ENCODE assay signal across 1 cellular context in the genomic region with DNA sequence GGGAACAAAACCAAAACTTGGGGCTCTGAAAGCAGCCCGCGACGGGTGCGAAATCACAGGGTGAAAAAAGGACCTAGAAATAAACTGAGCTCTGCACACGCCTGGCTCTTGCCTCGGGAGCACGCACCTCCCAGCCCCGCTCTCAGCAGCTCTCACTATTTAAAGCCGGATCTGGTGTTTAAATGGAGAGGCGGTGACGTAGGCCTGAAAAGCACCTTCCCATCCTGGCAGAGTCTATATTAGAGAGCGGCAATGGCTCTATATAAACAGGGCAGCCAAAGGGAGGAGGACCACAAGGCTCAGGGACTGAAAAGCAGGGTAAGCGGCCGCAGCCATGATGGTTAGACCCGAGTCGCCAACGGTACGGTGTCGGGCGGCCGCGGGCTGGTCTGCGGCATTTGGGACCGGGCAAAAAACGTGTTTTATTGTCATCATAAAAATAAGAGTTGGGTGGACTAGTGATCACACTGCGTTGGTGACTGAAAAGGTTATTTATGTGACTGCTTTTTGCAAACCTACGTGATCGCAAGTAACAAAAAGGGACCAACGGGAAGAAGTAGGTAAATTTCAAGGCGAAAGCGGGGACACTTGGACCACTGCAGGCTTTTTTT.
A peak's percentile ranks its signal among the peaks of the same experiment; 100 is the strongest.
TF ChIP-seq lines count a peak whose summit lies in the region.

No MANE protein-coding gene starts in this region.

TF ChIP-seq in HepG2, 621 proteins besides CTCF, POLR2A, EP300 and RAD21 (continued from another document and continues in another):
- TF ChIP-seq, protein P1, sequence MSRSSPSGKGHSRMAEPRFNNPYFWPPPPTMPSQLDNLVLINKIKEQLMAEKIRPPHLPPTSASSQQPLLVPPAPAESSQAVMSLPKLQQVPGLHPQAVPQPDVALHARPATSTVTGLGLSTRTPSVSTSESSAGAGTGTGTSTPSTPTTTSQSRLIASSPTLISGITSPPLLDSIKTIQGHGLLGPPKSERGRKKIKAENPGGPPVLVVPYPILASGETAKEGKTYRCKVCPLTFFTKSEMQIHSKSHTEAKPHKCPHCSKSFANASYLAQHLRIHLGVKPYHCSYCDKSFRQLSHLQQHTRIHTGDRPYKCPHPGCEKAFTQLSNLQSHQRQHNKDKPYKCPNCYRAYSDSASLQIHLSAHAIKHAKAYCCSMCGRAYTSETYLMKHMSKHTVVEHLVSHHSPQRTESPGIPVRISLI (CRISPR knock-in tag; IDR thresholded peaks at IDR 0.05; ENCODE audit: borderline replicate concordance): no peak
- TF ChIP-seq HES4 (CRISPR knock-in tag; IDR thresholded peaks at IDR 0.05; ENCODE audit: borderline replicate concordance) (peak; percentile 65; the same call in 1 of the 2 replicates), ZNF670 (CRISPR knock-in tag; IDR thresholded peaks at IDR 0.05; ENCODE audit: borderline replicate concordance) (peak; percentile 41; the same call in 1 of the 2 replicates), ZSCAN25 (CRISPR knock-in tag; IDR thresholded peaks at IDR 0.05) (peak; percentile 35), ZNF766 (CRISPR knock-in tag; IDR thresholded peaks at IDR 0.05; ENCODE audit: borderline replicate concordance) (peak; percentile 73), AKAP8 (CRISPR knock-in tag; IDR thresholded peaks at IDR 0.05) (peak; percentile 97), ZNF543 (CRISPR knock-in tag; IDR thresholded peaks at IDR 0.05) (peak; percentile 33; the same call in 1 of the 2 replicates), ZKSCAN5 (CRISPR knock-in tag; IDR thresholded peaks at IDR 0.05) (no peak), ZNF501 (CRISPR knock-in tag; IDR thresholded peaks at IDR 0.05) (peak; percentile 77; the same call in 1 of the 2 replicates), SMYD3 (CRISPR knock-in tag; IDR thresholded peaks at IDR 0.05) (no peak), HHEX (CRISPR knock-in tag; IDR thresholded peaks at IDR 0.05) (no peak), SATB2 (CRISPR knock-in tag; IDR thresholded peaks at IDR 0.05) (no peak), FOXC1 (CRISPR knock-in tag; IDR thresholded peaks at IDR 0.05; ENCODE audit: borderline replicate concordance) (peak; percentile 70), RELA (CRISPR knock-in tag; IDR thresholded peaks at IDR 0.05) (no peak), LCORL (IDR thresholded peaks at IDR 0.05) (no peak), LCORL (CRISPR knock-in tag; IDR thresholded peaks at IDR 0.05) (peak; percentile 61; the same call in 1 of the 2 replicates), MIER2 (CRISPR knock-in tag; IDR thresholded peaks at IDR 0.05) (0 out of 2 replicates have a peak, but pooled peaks have one; percentile 37), ZFX (CRISPR knock-in tag; IDR thresholded peaks at IDR 0.05; ENCODE audit: low read depth) (peak; percentile 72)
- TF ChIP-seq, protein P2, sequence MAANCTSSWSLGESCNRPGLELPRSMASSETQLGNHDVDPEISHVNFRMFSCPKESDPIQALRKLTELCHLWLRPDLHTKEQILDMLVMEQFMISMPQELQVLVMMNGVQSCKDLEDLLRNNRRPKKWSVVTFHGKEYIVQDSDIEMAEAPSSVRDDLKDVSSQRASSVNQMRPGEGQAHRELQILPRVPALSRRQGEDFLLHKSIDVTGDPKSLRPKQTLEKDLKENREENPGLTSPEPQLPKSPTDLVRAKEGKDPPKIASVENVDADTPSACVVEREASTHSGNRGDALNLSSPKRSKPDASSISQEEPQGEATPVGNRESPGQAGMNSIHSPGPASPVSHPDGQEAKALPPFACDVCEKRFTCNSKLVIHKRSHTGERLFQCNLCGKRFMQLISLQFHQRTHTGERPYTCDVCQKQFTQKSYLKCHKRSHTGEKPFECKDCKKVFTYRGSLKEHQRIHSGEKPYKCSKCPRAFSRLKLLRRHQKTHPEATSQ (CRISPR knock-in tag; IDR thresholded peaks at IDR 0.05; ENCODE audit: borderline replicate concordance): peak; percentile 79; the same call in 1 of the 2 replicates
- TF ChIP-seq, protein P3, sequence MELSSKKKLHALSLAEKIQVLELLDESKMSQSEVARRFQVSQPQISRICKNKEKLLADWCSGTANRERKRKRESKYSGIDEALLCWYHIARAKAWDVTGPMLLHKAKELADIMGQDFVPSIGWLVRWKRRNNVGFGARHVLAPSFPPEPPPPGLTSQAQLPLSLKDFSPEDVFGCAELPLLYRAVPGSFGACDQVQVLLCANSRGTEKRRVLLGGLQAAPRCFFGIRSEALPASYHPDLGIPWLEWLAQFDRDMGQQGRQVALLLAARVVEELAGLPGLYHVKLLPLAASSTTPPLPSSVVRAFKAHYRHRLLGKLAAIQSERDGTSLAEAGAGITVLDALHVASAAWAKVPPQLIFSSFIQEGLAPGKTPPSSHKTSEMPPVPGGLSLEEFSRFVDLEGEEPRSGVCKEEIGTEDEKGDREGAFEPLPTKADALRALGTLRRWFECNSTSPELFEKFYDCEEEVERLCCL (CRISPR knock-in tag; IDR thresholded peaks at IDR 0.05; ENCODE audit: borderline replicate concordance): peak; percentile 63; the same call in 1 of the 2 replicates
- TF ChIP-seq, protein P4, sequence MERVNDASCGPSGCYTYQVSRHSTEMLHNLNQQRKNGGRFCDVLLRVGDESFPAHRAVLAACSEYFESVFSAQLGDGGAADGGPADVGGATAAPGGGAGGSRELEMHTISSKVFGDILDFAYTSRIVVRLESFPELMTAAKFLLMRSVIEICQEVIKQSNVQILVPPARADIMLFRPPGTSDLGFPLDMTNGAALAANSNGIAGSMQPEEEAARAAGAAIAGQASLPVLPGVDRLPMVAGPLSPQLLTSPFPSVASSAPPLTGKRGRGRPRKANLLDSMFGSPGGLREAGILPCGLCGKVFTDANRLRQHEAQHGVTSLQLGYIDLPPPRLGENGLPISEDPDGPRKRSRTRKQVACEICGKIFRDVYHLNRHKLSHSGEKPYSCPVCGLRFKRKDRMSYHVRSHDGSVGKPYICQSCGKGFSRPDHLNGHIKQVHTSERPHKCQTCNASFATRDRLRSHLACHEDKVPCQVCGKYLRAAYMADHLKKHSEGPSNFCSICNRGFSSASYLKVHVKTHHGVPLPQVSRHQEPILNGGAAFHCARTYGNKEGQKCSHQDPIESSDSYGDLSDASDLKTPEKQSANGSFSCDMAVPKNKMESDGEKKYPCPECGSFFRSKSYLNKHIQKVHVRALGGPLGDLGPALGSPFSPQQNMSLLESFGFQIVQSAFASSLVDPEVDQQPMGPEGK (CRISPR knock-in tag; IDR thresholded peaks at IDR 0.05): peak; percentile 36; the same call in 1 of the 2 replicates
- TF ChIP-seq, protein P5, sequence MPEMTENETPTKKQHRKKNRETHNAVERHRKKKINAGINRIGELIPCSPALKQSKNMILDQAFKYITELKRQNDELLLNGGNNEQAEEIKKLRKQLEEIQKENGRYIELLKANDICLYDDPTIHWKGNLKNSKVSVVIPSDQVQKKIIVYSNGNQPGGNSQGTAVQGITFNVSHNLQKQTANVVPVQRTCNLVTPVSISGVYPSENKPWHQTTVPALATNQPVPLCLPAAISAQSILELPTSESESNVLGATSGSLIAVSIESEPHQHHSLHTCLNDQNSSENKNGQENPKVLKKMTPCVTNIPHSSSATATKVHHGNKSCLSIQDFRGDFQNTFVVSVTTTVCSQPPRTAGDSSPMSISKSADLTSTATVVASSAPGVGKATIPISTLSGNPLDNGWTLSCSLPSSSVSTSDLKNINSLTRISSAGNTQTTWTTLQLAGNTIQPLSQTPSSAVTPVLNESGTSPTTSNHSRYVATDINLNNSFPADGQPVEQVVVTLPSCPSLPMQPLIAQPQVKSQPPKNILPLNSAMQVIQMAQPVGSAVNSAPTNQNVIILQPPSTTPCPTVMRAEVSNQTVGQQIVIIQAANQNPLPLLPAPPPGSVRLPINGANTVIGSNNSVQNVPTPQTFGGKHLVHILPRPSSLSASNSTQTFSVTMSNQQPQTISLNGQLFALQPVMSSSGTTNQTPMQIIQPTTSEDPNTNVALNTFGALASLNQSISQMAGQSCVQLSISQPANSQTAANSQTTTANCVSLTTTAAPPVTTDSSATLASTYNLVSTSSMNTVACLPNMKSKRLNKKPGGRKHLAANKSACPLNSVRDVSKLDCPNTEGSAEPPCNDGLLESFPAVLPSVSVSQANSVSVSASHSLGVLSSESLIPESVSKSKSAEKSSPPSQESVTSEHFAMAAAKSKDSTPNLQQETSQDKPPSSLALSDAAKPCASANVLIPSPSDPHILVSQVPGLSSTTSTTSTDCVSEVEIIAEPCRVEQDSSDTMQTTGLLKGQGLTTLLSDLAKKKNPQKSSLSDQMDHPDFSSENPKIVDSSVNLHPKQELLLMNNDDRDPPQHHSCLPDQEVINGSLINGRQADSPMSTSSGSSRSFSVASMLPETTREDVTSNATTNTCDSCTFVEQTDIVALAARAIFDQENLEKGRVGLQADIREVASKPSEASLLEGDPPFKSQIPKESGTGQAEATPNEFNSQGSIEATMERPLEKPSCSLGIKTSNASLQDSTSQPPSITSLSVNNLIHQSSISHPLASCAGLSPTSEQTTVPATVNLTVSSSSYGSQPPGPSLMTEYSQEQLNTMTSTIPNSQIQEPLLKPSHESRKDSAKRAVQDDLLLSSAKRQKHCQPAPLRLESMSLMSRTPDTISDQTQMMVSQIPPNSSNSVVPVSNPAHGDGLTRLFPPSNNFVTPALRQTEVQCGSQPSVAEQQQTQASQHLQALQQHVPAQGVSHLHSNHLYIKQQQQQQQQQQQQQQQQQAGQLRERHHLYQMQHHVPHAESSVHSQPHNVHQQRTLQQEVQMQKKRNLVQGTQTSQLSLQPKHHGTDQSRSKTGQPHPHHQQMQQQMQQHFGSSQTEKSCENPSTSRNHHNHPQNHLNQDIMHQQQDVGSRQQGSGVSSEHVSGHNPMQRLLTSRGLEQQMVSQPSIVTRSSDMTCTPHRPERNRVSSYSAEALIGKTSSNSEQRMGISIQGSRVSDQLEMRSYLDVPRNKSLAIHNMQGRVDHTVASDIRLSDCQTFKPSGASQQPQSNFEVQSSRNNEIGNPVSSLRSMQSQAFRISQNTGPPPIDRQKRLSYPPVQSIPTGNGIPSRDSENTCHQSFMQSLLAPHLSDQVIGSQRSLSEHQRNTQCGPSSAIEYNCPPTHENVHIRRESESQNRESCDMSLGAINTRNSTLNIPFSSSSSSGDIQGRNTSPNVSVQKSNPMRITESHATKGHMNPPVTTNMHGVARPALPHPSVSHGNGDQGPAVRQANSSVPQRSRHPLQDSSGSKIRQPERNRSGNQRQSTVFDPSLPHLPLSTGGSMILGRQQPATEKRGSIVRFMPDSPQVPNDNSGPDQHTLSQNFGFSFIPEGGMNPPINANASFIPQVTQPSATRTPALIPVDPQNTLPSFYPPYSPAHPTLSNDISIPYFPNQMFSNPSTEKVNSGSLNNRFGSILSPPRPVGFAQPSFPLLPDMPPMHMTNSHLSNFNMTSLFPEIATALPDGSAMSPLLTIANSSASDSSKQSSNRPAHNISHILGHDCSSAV (CRISPR knock-in tag; IDR thresholded peaks at IDR 0.05; ENCODE audit: borderline replicate concordance): no peak
- TF ChIP-seq, protein P6, sequence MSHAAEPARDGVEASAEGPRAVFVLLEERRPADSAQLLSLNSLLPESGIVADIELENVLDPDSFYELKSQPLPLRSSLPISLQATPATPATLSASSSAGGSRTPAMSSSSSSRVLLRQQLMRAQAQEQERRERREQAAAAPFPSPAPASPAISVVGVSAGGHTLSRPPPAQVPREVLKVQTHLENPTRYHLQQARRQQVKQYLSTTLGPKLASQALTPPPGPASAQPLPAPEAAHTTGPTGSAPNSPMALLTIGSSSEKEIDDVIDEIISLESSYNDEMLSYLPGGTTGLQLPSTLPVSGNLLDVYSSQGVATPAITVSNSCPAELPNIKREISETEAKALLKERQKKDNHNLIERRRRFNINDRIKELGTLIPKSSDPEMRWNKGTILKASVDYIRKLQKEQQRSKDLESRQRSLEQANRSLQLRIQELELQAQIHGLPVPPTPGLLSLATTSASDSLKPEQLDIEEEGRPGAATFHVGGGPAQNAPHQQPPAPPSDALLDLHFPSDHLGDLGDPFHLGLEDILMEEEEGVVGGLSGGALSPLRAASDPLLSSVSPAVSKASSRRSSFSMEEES (CRISPR knock-in tag; IDR thresholded peaks at IDR 0.05): peak; percentile 66; the same call in 1 of the 2 replicates
- TF ChIP-seq, protein P7, sequence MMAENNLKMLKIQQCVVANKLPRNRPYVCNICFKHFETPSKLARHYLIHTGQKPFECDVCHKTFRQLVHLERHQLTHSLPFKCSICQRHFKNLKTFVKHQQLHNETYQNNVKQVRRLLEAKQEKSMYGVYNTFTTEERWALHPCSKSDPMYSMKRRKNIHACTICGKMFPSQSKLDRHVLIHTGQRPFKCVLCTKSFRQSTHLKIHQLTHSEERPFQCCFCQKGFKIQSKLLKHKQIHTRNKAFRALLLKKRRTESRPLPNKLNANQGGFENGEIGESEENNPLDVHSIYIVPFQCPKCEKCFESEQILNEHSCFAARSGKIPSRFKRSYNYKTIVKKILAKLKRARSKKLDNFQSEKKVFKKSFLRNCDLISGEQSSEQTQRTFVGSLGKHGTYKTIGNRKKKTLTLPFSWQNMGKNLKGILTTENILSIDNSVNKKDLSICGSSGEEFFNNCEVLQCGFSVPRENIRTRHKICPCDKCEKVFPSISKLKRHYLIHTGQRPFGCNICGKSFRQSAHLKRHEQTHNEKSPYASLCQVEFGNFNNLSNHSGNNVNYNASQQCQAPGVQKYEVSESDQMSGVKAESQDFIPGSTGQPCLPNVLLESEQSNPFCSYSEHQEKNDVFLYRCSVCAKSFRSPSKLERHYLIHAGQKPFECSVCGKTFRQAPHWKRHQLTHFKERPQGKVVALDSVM (CRISPR knock-in tag; IDR thresholded peaks at IDR 0.05): 0 out of 2 replicates have a peak, but pooled peaks have one; percentile 29
- TF ChIP-seq, protein P8, sequence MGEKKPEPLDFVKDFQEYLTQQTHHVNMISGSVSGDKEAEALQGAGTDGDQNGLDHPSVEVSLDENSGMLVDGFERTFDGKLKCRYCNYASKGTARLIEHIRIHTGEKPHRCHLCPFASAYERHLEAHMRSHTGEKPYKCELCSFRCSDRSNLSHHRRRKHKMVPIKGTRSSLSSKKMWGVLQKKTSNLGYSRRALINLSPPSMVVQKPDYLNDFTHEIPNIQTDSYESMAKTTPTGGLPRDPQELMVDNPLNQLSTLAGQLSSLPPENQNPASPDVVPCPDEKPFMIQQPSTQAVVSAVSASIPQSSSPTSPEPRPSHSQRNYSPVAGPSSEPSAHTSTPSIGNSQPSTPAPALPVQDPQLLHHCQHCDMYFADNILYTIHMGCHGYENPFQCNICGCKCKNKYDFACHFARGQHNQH (CRISPR knock-in tag; IDR thresholded peaks at IDR 0.05): peak; percentile 88
- TF ChIP-seq, protein P9, sequence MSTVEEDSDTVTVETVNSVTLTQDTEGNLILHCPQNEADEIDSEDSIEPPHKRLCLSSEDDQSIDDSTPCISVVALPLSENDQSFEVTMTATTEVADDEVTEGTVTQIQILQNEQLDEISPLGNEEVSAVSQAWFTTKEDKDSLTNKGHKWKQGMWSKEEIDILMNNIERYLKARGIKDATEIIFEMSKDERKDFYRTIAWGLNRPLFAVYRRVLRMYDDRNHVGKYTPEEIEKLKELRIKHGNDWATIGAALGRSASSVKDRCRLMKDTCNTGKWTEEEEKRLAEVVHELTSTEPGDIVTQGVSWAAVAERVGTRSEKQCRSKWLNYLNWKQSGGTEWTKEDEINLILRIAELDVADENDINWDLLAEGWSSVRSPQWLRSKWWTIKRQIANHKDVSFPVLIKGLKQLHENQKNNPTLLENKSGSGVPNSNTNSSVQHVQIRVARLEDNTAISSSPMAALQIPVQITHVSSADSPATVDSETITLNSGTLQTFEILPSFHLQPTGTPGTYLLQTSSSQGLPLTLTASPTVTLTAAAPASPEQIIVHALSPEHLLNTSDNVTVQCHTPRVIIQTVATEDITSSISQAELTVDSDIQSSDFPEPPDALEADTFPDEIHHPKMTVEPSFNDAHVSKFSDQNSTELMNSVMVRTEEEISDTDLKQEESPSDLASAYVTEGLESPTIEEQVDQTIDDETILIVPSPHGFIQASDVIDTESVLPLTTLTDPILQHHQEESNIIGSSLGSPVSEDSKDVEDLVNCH (CRISPR knock-in tag; IDR thresholded peaks at IDR 0.05): 0 out of 2 replicates have a peak, but pooled peaks have one; percentile 65
